In genomic region chrX:30309139-30309571, GRCh38 we compare ENCODE assay signal across 1 cellular context.
TF ChIP-seq lines count a peak whose summit lies in the region.

NR0B1 (minus strand) TSS chrX:30309390; CDS start chrX:30309363, 27 bp downstream.

TF ChIP-seq in A549, 52 proteins besides CTCF, POLR2A, EP300 and RAD21 (continued from another document):
- no peak for TF ChIP-seq CHD2 (IDR thresholded peaks at IDR 0.05; ENCODE audit: low read length, partially characterized antibody)
- TF ChIP-seq RARB (CRISPR knock-in tag; IDR thresholded peaks at IDR 0.05), result no peak
- no peak for TF ChIP-seq FOXS1 (CRISPR knock-in tag; IDR thresholded peaks at IDR 0.05)
- TF ChIP-seq EHMT2 (IDR thresholded peaks at IDR 0.05; ENCODE audit: low read depth), result no peak
- TF ChIP-seq BCL3 (IDR thresholded peaks at IDR 0.05), result peak; percentile 76; the same call in 1 of the 3 replicates
- no peak for TF ChIP-seq ZSCAN20 (CRISPR knock-in tag; IDR thresholded peaks at IDR 0.05)
- TF ChIP-seq RNF2 (IDR thresholded peaks at IDR 0.05; ENCODE audit: borderline replicate concordance, low read depth), result no peak
